In genomic region chr12:83016226-83016835, GRCh38 we compare ENCODE assay signal across 10 cellular contexts.
DNase-seq lines count a peak whose midpoint lies in the region; ATAC-seq, FAIRE-seq and TF ChIP-seq lines count a peak whose summit lies in the region.
"Had no signal": no experiment of that assay in that cellular context is flagged by ENCODE, and none has a peak within 500 bp of the region (broad histone marks: within the 10 kb centered on the region; RNA-seq: fewer than 3 reads in every experiment).

No MANE protein-coding gene starts in this region.

- H3K4me1 ChIP-seq in HCT116 (ENCODE audit: control insufficient read depth in 1 of 2, insufficient read depth in 2 of 2, low read length in 2 of 2) (peaks cover 12 to 25% of the 10 kb centered on the region in 2 experiments), astrocyte (ENCODE audit: insufficient read depth, low read length) (peaks cover 11% of the 10 kb centered on the region), stomach smooth muscle (ENCODE audit: control insufficient read depth, insufficient read depth, low read length) (peaks cover 21% of the 10 kb centered on the region)

- no TSS peak for BruUV-seq in HCT116 (replicated peaks; lab: Mats Ljungman, UMichigan)

- H3K4me2 ChIP-seq in HCT116 (ENCODE audit: low read length) (peak overlapping the region; percentile 66), astrocyte (ENCODE audit: low read length) (peak overlapping the region; percentile 80)

- ATAC-seq in HCT116 (peak; percentile 88), GM19452 (IDR thresholded peaks at IDR 0.05; ENCODE audit: unreplicated experiment) (no peak)

- H2AFZ ChIP-seq in HCT116 (ENCODE audit: low read depth, low read length, poor library complexity, severe bottlenecking), result peak overlapping the region; percentile 77
- no peak overlapping the region for H2AFZ ChIP-seq in astrocyte (ENCODE audit: low read depth, low read length)

- no peak for TF ChIP-seq POLR2A in HCT116 (IDR thresholded peaks at IDR 0.05; ENCODE audit: borderline replicate concordance, extremely low read depth, insufficient read depth, insufficient read length)

- H3K27ac Mint-ChIP-seq in astrocyte (ENCODE audit: unreplicated experiment), result no peak overlapping the region
- no peak overlapping the region for H3K27ac Mint-ChIP-seq in activated T-helper 1 cell treated with anti-CD3 and anti-CD28 coated beads, Interleukin-12 subunit alpha, Interleukin-12 subunit beta, Interleukin-2, Interleukin-4 antibody, amounts not matched to agents 30 ng/mL and 10 ng/mL and 1 ng/mL, durations not matched to agents 14 hours and 24 hours and 36 hours
- H3K27ac Mint-ChIP-seq: IgD-negative memory B cell had no signal

- no peaks in the 10 kb centered on the region for H3K27me3 Mint-ChIP-seq in astrocyte (ENCODE audit: low read depth, unreplicated experiment)
- H3K27me3 Mint-ChIP-seq in activated T-helper 1 cell treated with anti-CD3 and anti-CD28 coated beads, Interleukin-12 subunit alpha, Interleukin-12 subunit beta, Interleukin-2, Interleukin-4 antibody, amounts not matched to agents 30 ng/mL and 10 ng/mL and 1 ng/mL, durations not matched to agents 14 hours and 24 hours and 36 hours (ENCODE audit: insufficient read depth), result no peaks in the 10 kb centered on the region
- H3K27me3 Mint-ChIP-seq: IgD-negative memory B cell had no signal

- H3K27me3 ChIP-seq in HCT116 (ENCODE audit: insufficient read depth, low read length) (no peaks in the 10 kb centered on the region), astrocyte (ENCODE audit: insufficient read depth, low read length) (no peaks in the 10 kb centered on the region), stomach smooth muscle (ENCODE audit: control insufficient read depth in 1 of 2, insufficient read depth in 2 of 2, low read length in 2 of 2) (no peaks in the 10 kb centered on the region)

- H4K20me1 ChIP-seq in HCT116 (ENCODE audit: insufficient read depth) (no peaks in the 10 kb centered on the region), astrocyte (ENCODE audit: insufficient read depth, low read length) (no peaks in the 10 kb centered on the region)

- CTCF ChIA-PET in HCT116 (lab: Charles Lee), result interaction anchor here (1.3 kb wide), 1 partner anchor 330 kb away, joined by 3 read pairs; no protein-coding TSS in a partner anchor

- no peaks in the 10 kb centered on the region for H3K9me3 ChIP-seq in HCT116 (ENCODE audit: control insufficient read depth in 1 of 2, insufficient read depth in 1 of 2, low read depth in 1 of 2, low read length in 2 of 2)
- no peaks in the 10 kb centered on the region for H3K9me3 ChIP-seq in astrocyte (ENCODE audit: insufficient read depth, low read depth, low read length)
- no peaks in the 10 kb centered on the region for H3K9me3 ChIP-seq in stomach smooth muscle (ENCODE audit: control insufficient read depth in 2 of 2, low read length in 2 of 2)

- peak overlapping the region in 1 of 2 experiments; percentile 35; a peak in 2 of 4 replicates for H3K4me3 ChIP-seq in HCT116 (replicated peaks in 1 of 2; ENCODE audit: low read depth in 1 of 2, low read length in 2 of 2)
- H3K4me3 ChIP-seq in astrocyte (ENCODE audit: insufficient read depth, low read depth, low read length), result peak overlapping the region; percentile 52
- H3K4me3 ChIP-seq in stomach smooth muscle (ENCODE audit: low read length in 2 of 2), result peak overlapping the region; percentile 24 to 74

- no peaks in the 10 kb centered on the region for H3K9me2 ChIP-seq in HCT116 (ENCODE audit: insufficient read depth)

- RAD21 ChIA-PET in HCT116 (lab: Charles Lee; ENCODE audit: low non-redundant PET in 1 of 2, low total read pairs in 2 of 2, uncharacterized antibody in 2 of 2, unreplicated experiment in 2 of 2), result no interaction called here

- H3K4me3 Mint-ChIP-seq in astrocyte (ENCODE audit: unreplicated experiment), result no peak overlapping the region
- H3K4me3 Mint-ChIP-seq in activated T-helper 1 cell treated with anti-CD3 and anti-CD28 coated beads, Interleukin-12 subunit alpha, Interleukin-12 subunit beta, Interleukin-2, Interleukin-4 antibody, amounts not matched to agents 30 ng/mL and 10 ng/mL and 1 ng/mL, durations not matched to agents 14 hours and 24 hours and 36 hours, result no peak overlapping the region
- H3K4me3 Mint-ChIP-seq: IgD-negative memory B cell had no signal

- H3K27ac ChIP-seq in HCT116 (ENCODE audit: low read depth, low read length), result no peak overlapping the region
- no peak overlapping the region for H3K27ac ChIP-seq in astrocyte (ENCODE audit: low read depth, low read length)
- H3K27ac ChIP-seq in stomach smooth muscle (ENCODE audit: low read length), result peak overlapping the region; percentile 89

- no peak overlapping the region for H3K9ac ChIP-seq in HCT116 (ENCODE audit: low read length)
- no peak overlapping the region for H3K9ac ChIP-seq in astrocyte (ENCODE audit: low read length)
- H3K9ac ChIP-seq in stomach smooth muscle (ENCODE audit: low read length in 2 of 2), result peak overlapping the region; percentile 52 to 78

- no peaks in the 10 kb centered on the region for H3K9me3 Mint-ChIP-seq in astrocyte (ENCODE audit: unreplicated experiment)
- peaks cover 4% of the 10 kb centered on the region for H3K9me3 Mint-ChIP-seq in activated T-helper 1 cell treated with anti-CD3 and anti-CD28 coated beads, Interleukin-12 subunit alpha, Interleukin-12 subunit beta, Interleukin-2, Interleukin-4 antibody, amounts not matched to agents 30 ng/mL and 10 ng/mL and 1 ng/mL, durations not matched to agents 14 hours and 24 hours and 36 hours

- TF ChIP-seq CTCF in HCT116 (IDR thresholded peaks at IDR 0.05 in 2 of 3, conservative IDR thresholded peaks at IDR 0.05 in 1 of 3; ENCODE audit: borderline replicate concordance in 1 of 3, insufficient read depth in 1 of 3, low read depth in 2 of 3, low read length in 2 of 3), result no peak
- TF ChIP-seq CTCF in astrocyte (IDR thresholded peaks at IDR 0.05; ENCODE audit: insufficient read depth, low read depth, low read length), result no peak

- POLR2A ChIA-PET in HCT116 (lab: Charles Lee), result no interaction called here

- intact Hi-C loops in HCT116 (cut with micrococcal nuclease), result no loop called here
- intact Hi-C loops in activated T-helper 1 cell treated with anti-CD3 and anti-CD28 coated beads, Interleukin-12 subunit alpha, Interleukin-12 subunit beta, Interleukin-2, Interleukin-4 antibody, amounts not matched to agents 30 ng/mL and 10 ng/mL and 1 ng/mL, durations not matched to agents 14 hours and 24 hours and 36 hours (cut with micrococcal nuclease), result no loop called here

- no peaks in the 10 kb centered on the region for H3K36me3 Mint-ChIP-seq in astrocyte (ENCODE audit: low read depth, unreplicated experiment)
- no peaks in the 10 kb centered on the region for H3K36me3 Mint-ChIP-seq in activated T-helper 1 cell treated with anti-CD3 and anti-CD28 coated beads, Interleukin-12 subunit alpha, Interleukin-12 subunit beta, Interleukin-2, Interleukin-4 antibody, amounts not matched to agents 30 ng/mL and 10 ng/mL and 1 ng/mL, durations not matched to agents 14 hours and 24 hours and 36 hours (ENCODE audit: low read depth)
- H3K36me3 Mint-ChIP-seq: IgD-negative memory B cell had no signal

- FAIRE-seq in astrocyte (lab: Jason Lieb, UNC), result peak; percentile 13
- FAIRE-seq in frontal cortex (lab: Jason Lieb, UNC), result no peak

- H3K79me2 ChIP-seq in HCT116 (ENCODE audit: insufficient read depth, low read length) (no peaks in the 10 kb centered on the region), astrocyte (ENCODE audit: insufficient read depth, low read length) (no peaks in the 10 kb centered on the region)

- 0 out of 2 replicates have a peak, but pooled peaks have one; percentile 14 for TF ChIP-seq RAD21 in HCT116 (IDR thresholded peaks at IDR 0.05; ENCODE audit: low read depth)

- H3K4me1 Mint-ChIP-seq in astrocyte (ENCODE audit: low read depth, unreplicated experiment), result peaks cover 17% of the 10 kb centered on the region
- H3K4me1 Mint-ChIP-seq in activated T-helper 1 cell treated with anti-CD3 and anti-CD28 coated beads, Interleukin-12 subunit alpha, Interleukin-12 subunit beta, Interleukin-2, Interleukin-4 antibody, amounts not matched to agents 30 ng/mL and 10 ng/mL and 1 ng/mL, durations not matched to agents 14 hours and 24 hours and 36 hours (ENCODE audit: low read depth), result peaks cover 8% of the 10 kb centered on the region
- H3K4me1 Mint-ChIP-seq: IgD-negative memory B cell had no signal

- peak; percentile 79 for DNase-seq in HCT116 (ENCODE audit: low read depth, low spot score)
- DNase-seq in astrocyte (ENCODE audit: low read depth), result peak; percentile 91
- peak; percentile 66 for DNase-seq in inferior parietal cortex (ENCODE audit: extremely low spot score)
- no peak for DNase-seq in SKM-1 (lab: John Stamatoyannopoulos, UW; ENCODE audit: unreplicated experiment)
- DNase-seq in activated T-helper 1 cell treated with anti-CD3 and anti-CD28 coated beads, Interleukin-12 subunit alpha, Interleukin-12 subunit beta, Interleukin-2, Interleukin-4 antibody, amounts not matched to agents 30 ng/mL and 10 ng/mL and 1 ng/mL, durations not matched to agents 14 hours and 24 hours and 36 hours (ENCODE audit: low spot score), result no peak
- no peak for DNase-seq in frontal cortex (ENCODE audit: low spot score in 2 of 2)
- DNase-seq: erythroblast had no signal

- no peaks in the 10 kb centered on the region for H3K36me3 ChIP-seq in HCT116 (ENCODE audit: control insufficient read depth in 1 of 2, insufficient read depth in 2 of 2, low read length in 2 of 2)
- H3K36me3 ChIP-seq in astrocyte (ENCODE audit: insufficient read depth, low read length), result no peaks in the 10 kb centered on the region
- H3K36me3 ChIP-seq in stomach smooth muscle (ENCODE audit: control insufficient read depth in 2 of 2, insufficient read depth in 2 of 2, low read length in 2 of 2), result no peaks in the 10 kb centered on the region

TF ChIP-seq in HCT116, 20 proteins besides CTCF, POLR2A, EP300 and RAD21 (continues in another document):
- TF ChIP-seq ZBTB33 (IDR thresholded peaks at IDR 0.05; ENCODE audit: extremely low read depth, insufficient replicate concordance, low read length), result no peak
- TF ChIP-seq YY1 (IDR thresholded peaks at IDR 0.05; ENCODE audit: extremely low read depth, insufficient replicate concordance, low read depth, low read length), result no peak
- peak; percentile 76 for TF ChIP-seq TCF7L2 (IDR thresholded peaks at IDR 0.05; ENCODE audit: borderline replicate concordance, extremely low read depth, insufficient read depth, insufficient read length)

Comparison
In these comparisons a context has a peak if more than half of its experiments do, and no peak if none do; other contexts are left out.
1. DNase-seq: peak in HCT116 (single experiment), astrocyte (single experiment) and inferior parietal cortex (single experiment); none in SKM-1 (single experiment), activated T-helper 1 cell treated with anti-CD3 and anti-CD28 coated beads, Interleukin-12 subunit alpha, Interleukin-12 subunit beta, Interleukin-2, Interleukin-4 antibody, amounts not matched to agents 30 ng/mL and 10 ng/mL and 1 ng/mL, durations not matched to agents 14 hours and 24 hours and 36 hours (single experiment) and frontal cortex (0 of 2).
2. H3K9ac ChIP-seq: peak in stomach smooth muscle (2 of 2); none in HCT116 (single experiment) and astrocyte (single experiment).